1 cellular context compared by ENCODE assay signal in the genomic region with DNA sequence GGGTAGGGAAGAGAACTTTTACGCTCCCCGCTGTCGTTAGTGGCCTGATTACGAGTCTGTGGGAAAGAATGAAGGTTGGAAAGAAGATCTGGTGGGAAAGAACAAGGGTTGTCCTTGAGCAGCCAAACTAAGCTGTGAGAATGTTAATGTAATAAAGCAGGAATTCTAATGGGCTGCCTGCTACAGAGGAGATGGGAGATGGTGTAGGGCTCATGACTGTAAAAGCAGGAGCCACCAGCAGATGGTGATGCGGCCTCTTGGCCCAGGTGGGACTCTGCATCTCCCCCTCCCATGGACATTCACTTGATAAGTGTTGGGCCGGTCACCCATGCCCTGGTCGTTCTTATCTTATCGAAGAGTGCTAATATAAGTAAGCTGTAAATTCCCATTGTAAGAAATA.
TF ChIP-seq lines count a peak whose summit lies in the region.

No MANE protein-coding gene starts in this region.

TF ChIP-seq in H1, 55 proteins besides CTCF, POLR2A, EP300 and RAD21 (continued from another document):
- TF ChIP-seq USF2 (IDR thresholded peaks at IDR 0.05; ENCODE audit: low read length) (no peak), TCF12 (IDR thresholded peaks at IDR 0.05; ENCODE audit: low read depth, low read length) (no peak), MAFK (IDR thresholded peaks at IDR 0.05; ENCODE audit: low read depth, low read length) (no peak), SP1 (IDR thresholded peaks at IDR 0.05; ENCODE audit: low read depth, low read length) (no peak), CHD1 (IDR thresholded peaks at IDR 0.05; ENCODE audit: low read depth, low read length) (no peak), YY1 (IDR thresholded peaks at IDR 0.05; ENCODE audit: low read depth, low read length) (peak; percentile 43; the same call in 1 of the 2 replicates), GTF2F1 (IDR thresholded peaks at IDR 0.05; ENCODE audit: borderline replicate concordance, low read depth, low read length) (no peak), TEAD4 (IDR thresholded peaks at IDR 0.05; ENCODE audit: low read depth, low read length) (peak; percentile 13; the same call in 1 of the 2 replicates), HDAC6 (IDR thresholded peaks at IDR 0.05; ENCODE audit: low read depth, low read length) (no peak), RFX5 (IDR thresholded peaks at IDR 0.05; ENCODE audit: borderline replicate concordance, low read depth, low read length) (no peak)
- TF ChIP-seq, protein P1, sequence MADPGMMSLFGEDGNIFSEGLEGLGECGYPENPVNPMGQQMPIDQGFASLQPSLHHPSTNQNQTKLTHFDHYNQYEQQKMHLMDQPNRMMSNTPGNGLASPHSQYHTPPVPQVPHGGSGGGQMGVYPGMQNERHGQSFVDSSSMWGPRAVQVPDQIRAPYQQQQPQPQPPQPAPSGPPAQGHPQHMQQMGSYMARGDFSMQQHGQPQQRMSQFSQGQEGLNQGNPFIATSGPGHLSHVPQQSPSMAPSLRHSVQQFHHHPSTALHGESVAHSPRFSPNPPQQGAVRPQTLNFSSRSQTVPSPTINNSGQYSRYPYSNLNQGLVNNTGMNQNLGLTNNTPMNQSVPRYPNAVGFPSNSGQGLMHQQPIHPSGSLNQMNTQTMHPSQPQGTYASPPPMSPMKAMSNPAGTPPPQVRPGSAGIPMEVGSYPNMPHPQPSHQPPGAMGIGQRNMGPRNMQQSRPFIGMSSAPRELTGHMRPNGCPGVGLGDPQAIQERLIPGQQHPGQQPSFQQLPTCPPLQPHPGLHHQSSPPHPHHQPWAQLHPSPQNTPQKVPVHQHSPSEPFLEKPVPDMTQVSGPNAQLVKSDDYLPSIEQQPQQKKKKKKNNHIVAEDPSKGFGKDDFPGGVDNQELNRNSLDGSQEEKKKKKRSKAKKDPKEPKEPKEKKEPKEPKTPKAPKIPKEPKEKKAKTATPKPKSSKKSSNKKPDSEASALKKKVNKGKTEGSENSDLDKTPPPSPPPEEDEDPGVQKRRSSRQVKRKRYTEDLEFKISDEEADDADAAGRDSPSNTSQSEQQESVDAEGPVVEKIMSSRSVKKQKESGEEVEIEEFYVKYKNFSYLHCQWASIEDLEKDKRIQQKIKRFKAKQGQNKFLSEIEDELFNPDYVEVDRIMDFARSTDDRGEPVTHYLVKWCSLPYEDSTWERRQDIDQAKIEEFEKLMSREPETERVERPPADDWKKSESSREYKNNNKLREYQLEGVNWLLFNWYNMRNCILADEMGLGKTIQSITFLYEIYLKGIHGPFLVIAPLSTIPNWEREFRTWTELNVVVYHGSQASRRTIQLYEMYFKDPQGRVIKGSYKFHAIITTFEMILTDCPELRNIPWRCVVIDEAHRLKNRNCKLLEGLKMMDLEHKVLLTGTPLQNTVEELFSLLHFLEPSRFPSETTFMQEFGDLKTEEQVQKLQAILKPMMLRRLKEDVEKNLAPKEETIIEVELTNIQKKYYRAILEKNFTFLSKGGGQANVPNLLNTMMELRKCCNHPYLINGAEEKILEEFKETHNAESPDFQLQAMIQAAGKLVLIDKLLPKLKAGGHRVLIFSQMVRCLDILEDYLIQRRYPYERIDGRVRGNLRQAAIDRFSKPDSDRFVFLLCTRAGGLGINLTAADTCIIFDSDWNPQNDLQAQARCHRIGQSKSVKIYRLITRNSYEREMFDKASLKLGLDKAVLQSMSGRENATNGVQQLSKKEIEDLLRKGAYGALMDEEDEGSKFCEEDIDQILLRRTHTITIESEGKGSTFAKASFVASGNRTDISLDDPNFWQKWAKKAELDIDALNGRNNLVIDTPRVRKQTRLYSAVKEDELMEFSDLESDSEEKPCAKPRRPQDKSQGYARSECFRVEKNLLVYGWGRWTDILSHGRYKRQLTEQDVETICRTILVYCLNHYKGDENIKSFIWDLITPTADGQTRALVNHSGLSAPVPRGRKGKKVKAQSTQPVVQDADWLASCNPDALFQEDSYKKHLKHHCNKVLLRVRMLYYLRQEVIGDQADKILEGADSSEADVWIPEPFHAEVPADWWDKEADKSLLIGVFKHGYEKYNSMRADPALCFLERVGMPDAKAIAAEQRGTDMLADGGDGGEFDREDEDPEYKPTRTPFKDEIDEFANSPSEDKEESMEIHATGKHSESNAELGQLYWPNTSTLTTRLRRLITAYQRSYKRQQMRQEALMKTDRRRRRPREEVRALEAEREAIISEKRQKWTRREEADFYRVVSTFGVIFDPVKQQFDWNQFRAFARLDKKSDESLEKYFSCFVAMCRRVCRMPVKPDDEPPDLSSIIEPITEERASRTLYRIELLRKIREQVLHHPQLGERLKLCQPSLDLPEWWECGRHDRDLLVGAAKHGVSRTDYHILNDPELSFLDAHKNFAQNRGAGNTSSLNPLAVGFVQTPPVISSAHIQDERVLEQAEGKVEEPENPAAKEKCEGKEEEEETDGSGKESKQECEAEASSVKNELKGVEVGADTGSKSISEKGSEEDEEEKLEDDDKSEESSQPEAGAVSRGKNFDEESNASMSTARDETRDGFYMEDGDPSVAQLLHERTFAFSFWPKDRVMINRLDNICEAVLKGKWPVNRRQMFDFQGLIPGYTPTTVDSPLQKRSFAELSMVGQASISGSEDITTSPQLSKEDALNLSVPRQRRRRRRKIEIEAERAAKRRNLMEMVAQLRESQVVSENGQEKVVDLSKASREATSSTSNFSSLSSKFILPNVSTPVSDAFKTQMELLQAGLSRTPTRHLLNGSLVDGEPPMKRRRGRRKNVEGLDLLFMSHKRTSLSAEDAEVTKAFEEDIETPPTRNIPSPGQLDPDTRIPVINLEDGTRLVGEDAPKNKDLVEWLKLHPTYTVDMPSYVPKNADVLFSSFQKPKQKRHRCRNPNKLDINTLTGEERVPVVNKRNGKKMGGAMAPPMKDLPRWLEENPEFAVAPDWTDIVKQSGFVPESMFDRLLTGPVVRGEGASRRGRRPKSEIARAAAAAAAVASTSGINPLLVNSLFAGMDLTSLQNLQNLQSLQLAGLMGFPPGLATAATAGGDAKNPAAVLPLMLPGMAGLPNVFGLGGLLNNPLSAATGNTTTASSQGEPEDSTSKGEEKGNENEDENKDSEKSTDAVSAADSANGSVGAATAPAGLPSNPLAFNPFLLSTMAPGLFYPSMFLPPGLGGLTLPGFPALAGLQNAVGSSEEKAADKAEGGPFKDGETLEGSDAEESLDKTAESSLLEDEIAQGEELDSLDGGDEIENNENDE (IDR thresholded peaks at IDR 0.05; ENCODE audit: insufficient replicate concordance, low read length): no peak
